13 cellular contexts compared by ENCODE assay signal in genomic region chr2:165660361-165660760, GRCh38.
DNase-seq lines count a peak whose midpoint lies in the region; ATAC-seq, FAIRE-seq and TF ChIP-seq lines count a peak whose summit lies in the region.
"Had no signal": no experiment of that assay in that cellular context is flagged by ENCODE, and none has a peak within 500 bp of the region (broad histone marks: within the 10 kb centered on the region; RNA-seq: fewer than 3 reads in every experiment).

No MANE protein-coding gene starts in this region.

- WGBS in HepG2 (ENCODE audit: low lambda C conversion rate) = 44% methylated on average over 3 of the region's 3 CpGs

- H3K4me1 ChIP-seq in HepG2 (ENCODE audit: insufficient read depth, low read length) = no peaks in the 10 kb centered on the region
- H3K4me1 ChIP-seq in effector memory CD4-positive, alpha-beta T cell (ENCODE audit: control insufficient read depth, insufficient read depth, low read length, poor library complexity, severe bottlenecking) = no peaks in the 10 kb centered on the region
- H3K4me1 ChIP-seq: left ventricle myocardium inferior had no signal

- CTCF ChIA-PET in HepG2 (lab: Yijun Ruan, JAX; ENCODE audit: low intra/inter-chr PET ratio, low total read pairs) = no interaction called here

- POLR2A ChIA-PET in HepG2 (lab: Yijun Ruan, JAX) = no interaction called here

- H3K27me3 ChIP-seq in HepG2 (ENCODE audit: control insufficient read depth in 1 of 2, insufficient read depth in 2 of 2, low read length in 2 of 2) = no peaks in the 10 kb centered on the region
- no peaks in the 10 kb centered on the region for H3K27me3 ChIP-seq in effector memory CD4-positive, alpha-beta T cell (replicated peaks; ENCODE audit: control insufficient read depth, insufficient read depth, low read length, poor library complexity, severe bottlenecking)
- H3K27me3 ChIP-seq: suprapubic skin had no signal

- TF ChIP-seq CTCF in HepG2 (CRISPR knock-in tag; IDR thresholded peaks at IDR 0.05) = no peak

- TF ChIP-seq RAD21 in HepG2 (CRISPR knock-in tag; IDR thresholded peaks at IDR 0.05) = no peak

- no peak overlapping the region for H3K4me3 ChIP-seq in HepG2 (replicated peaks in 1 of 3; ENCODE audit: insufficient read depth in 1 of 3, low read depth in 2 of 3, low read length in 3 of 3)
- no peak overlapping the region for H3K4me3 ChIP-seq in effector memory CD4-positive, alpha-beta T cell (ENCODE audit: insufficient read depth, low read depth, low read length, poor library complexity, severe bottlenecking)
- H3K4me3 ChIP-seq: left ventricle myocardium inferior, suprapubic skin had no signal

- DNase-seq in COLO829 (ENCODE audit: low spot score) (no peak), hepatic stellate cell (ENCODE audit: low spot score) (no peak), HepG2 (ENCODE audit: low spot score) (no peak)
- no peak for DNase-seq in effector memory CD4-positive, alpha-beta T cell
- DNase-seq: activated CD4-positive, CD25-positive, alpha-beta regulatory T cell; activated naive CD4-positive, alpha-beta T cell treated with anti-CD3 and anti-CD28 coated beads, Interleukin-2, amount 50 U/mL, for 16 hours; left ventricle myocardium inferior; naive thymus-derived CD8-positive, alpha-beta T cell had no signal

- no peaks in the 10 kb centered on the region for H3K36me3 ChIP-seq in HepG2 (replicated peaks in 1 of 2; ENCODE audit: control insufficient read depth in 1 of 2, insufficient read depth in 2 of 2, low read length in 2 of 2)
- no peaks in the 10 kb centered on the region for H3K36me3 ChIP-seq in effector memory CD4-positive, alpha-beta T cell (ENCODE audit: control insufficient read depth, insufficient read depth, low read length)

- H3K9ac ChIP-seq in HepG2 (ENCODE audit: insufficient read depth, low read depth, low read length) = no peak overlapping the region

- H3K79me2 ChIP-seq in HepG2 (ENCODE audit: insufficient read depth, low read length) = no peaks in the 10 kb centered on the region

- FAIRE-seq in HepG2 (lab: Jason Lieb, UNC) = no peak

- no peak overlapping the region for H2AFZ ChIP-seq in HepG2 (ENCODE audit: low read length)

- ATAC-seq in GM18520 (IDR thresholded peaks at IDR 0.05; ENCODE audit: unreplicated experiment) (peak; percentile 86), GM21381 (IDR thresholded peaks at IDR 0.05; ENCODE audit: unreplicated experiment) (peak; percentile 70), HG02938 (IDR thresholded peaks at IDR 0.05; ENCODE audit: unreplicated experiment) (peak; percentile 92), HG03565 (IDR thresholded peaks at IDR 0.05; ENCODE audit: unreplicated experiment) (peak; percentile 77), HepG2 (no peak)
- ATAC-seq: naive thymus-derived CD8-positive, alpha-beta T cell had no signal

- H3K27ac ChIP-seq in HepG2 (ENCODE audit: extremely low read length, insufficient read depth, low read length) = no peak overlapping the region
- no peak overlapping the region for H3K27ac ChIP-seq in effector memory CD4-positive, alpha-beta T cell (ENCODE audit: insufficient read depth, low read length, poor library complexity, severe bottlenecking)
- H3K27ac ChIP-seq: left ventricle myocardium inferior, suprapubic skin had no signal

- in situ Hi-C loops in HepG2 (cut with HindIII; ENCODE audit: extremely low pct_ligation_motif_present, low pct_unique_long_range_greater_than_20kb) = no loop called here

- BruUV-seq in HepG2 (replicated peaks; lab: Mats Ljungman, UMichigan) = no TSS peak

- TF ChIP-seq POLR2A in HepG2 (IDR thresholded peaks at IDR 0.05; ENCODE audit: insufficient read depth in 1 of 2, low read depth in 2 of 2, low read length in 2 of 2) = no peak

- TF ChIP-seq EP300 in HepG2 (IDR thresholded peaks at IDR 0.05; ENCODE audit: low read depth in 2 of 2, low read length in 2 of 2) = no peak
- no peak for TF ChIP-seq EP300 in HepG2 (CRISPR knock-in tag; IDR thresholded peaks at IDR 0.05; ENCODE audit: borderline replicate concordance)

- no peak overlapping the region for H3K4me2 ChIP-seq in HepG2 (ENCODE audit: low read depth, low read length)

- no peaks in the 10 kb centered on the region for H4K20me1 ChIP-seq in HepG2 (ENCODE audit: insufficient read depth, low read length)

- H3K9me3 ChIP-seq in HepG2 (ENCODE audit: low read length) = no peaks in the 10 kb centered on the region
- no peaks in the 10 kb centered on the region for H3K9me3 ChIP-seq in effector memory CD4-positive, alpha-beta T cell (ENCODE audit: control insufficient read depth, low read length)
- H3K9me3 ChIP-seq: left ventricle myocardium inferior, suprapubic skin had no signal

- intact Hi-C loops in HepG2 (cut with micrococcal nuclease; ENCODE audit: unreplicated experiment) = no loop called here

TF ChIP-seq in HepG2, 621 proteins besides CTCF, POLR2A, EP300 and RAD21:
- TF ChIP-seq BCL3 (CRISPR knock-in tag; IDR thresholded peaks at IDR 0.05) (no peak), PHF8 (CRISPR knock-in tag; IDR thresholded peaks at IDR 0.05) (no peak), ZGPAT (CRISPR knock-in tag; IDR thresholded peaks at IDR 0.05) (no peak)
